In the genomic region with DNA sequence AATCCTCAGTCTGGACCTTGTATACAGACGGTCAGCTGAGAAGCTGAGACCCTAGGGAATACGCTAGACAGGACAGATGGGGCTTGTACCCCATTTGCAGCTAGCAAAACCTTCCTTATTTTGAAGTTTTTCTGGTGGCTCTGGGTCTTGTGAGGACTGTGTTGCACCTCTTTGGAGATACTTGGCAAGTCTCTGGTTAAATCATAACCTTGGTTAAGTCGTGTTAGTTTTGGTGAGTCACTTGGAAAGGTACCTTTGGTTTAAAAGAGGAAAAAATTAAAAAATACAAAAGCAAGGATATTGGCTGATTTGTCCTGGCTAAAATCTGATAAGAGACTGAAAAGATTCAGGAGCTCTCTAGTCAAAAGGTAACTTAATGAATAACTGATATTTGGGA, we compare ENCODE assay signal across 1 cellular context.
TF ChIP-seq lines count a peak whose summit lies in the region.

No MANE protein-coding gene starts in this region.

TF ChIP-seq in GM23338, 12 proteins besides CTCF, POLR2A, EP300 and RAD21 (continued from another document):
- TF ChIP-seq, protein P1, sequence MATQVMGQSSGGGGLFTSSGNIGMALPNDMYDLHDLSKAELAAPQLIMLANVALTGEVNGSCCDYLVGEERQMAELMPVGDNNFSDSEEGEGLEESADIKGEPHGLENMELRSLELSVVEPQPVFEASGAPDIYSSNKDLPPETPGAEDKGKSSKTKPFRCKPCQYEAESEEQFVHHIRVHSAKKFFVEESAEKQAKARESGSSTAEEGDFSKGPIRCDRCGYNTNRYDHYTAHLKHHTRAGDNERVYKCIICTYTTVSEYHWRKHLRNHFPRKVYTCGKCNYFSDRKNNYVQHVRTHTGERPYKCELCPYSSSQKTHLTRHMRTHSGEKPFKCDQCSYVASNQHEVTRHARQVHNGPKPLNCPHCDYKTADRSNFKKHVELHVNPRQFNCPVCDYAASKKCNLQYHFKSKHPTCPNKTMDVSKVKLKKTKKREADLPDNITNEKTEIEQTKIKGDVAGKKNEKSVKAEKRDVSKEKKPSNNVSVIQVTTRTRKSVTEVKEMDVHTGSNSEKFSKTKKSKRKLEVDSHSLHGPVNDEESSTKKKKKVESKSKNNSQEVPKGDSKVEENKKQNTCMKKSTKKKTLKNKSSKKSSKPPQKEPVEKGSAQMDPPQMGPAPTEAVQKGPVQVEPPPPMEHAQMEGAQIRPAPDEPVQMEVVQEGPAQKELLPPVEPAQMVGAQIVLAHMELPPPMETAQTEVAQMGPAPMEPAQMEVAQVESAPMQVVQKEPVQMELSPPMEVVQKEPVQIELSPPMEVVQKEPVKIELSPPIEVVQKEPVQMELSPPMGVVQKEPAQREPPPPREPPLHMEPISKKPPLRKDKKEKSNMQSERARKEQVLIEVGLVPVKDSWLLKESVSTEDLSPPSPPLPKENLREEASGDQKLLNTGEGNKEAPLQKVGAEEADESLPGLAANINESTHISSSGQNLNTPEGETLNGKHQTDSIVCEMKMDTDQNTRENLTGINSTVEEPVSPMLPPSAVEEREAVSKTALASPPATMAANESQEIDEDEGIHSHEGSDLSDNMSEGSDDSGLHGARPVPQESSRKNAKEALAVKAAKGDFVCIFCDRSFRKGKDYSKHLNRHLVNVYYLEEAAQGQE (IDR thresholded peaks at IDR 0.05; ENCODE audit: unreplicated experiment), result no peak
- TF ChIP-seq ZNF114 (CRISPR knock-in tag; IDR thresholded peaks at IDR 0.05), result no peak
- no peak for TF ChIP-seq EZH2 (IDR thresholded peaks at IDR 0.05; ENCODE audit: low read depth, unreplicated experiment)
- TF ChIP-seq EZH2phosphoT487 (IDR thresholded peaks at IDR 0.05; ENCODE audit: unreplicated experiment), result no peak
